8 cellular contexts compared by ENCODE assay signal in the genomic region with DNA sequence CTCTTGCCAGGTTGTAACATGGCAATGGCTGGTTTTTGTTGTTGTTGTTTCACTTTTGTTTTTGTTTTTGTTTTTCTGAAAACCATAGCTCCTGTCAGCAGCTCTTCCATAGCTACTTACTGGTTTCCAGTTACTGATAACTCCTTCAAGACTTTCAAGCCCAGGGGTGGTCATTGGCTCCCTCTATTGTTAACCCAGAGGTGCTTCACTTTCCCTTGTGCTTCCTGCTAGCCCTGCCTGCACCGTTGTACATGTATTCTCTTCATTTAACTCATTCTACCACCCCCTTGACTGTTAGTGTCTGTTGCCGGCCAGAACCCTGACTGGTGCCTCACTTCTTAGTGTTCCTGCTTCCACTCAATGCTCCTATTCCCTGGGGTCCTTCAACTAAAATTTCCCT. TPM values are rescaled to one million over a fixed set of nuclear protein-coding genes. Genes with fewer than 3 reads are reported as not detected.
A peak's percentile ranks its signal among the peaks of the same experiment; 100 is the strongest.
DNase-seq lines count a peak whose midpoint lies in the region; ATAC-seq, FAIRE-seq and TF ChIP-seq lines count a peak whose summit lies in the region.

No MANE protein-coding gene starts in this region.

- H3K9me3 Mint-ChIP-seq in activated T-cell treated with anti-CD3 and anti-CD28 coated beads, Interleukin-2, amount 50 U/mL, for 4 hours: no peaks in the 10 kb centered on the region

- H3K27me3 Mint-ChIP-seq in activated T-cell treated with anti-CD3 and anti-CD28 coated beads, Interleukin-2, amount 50 U/mL, for 4 hours (ENCODE audit: low read depth): no peaks in the 10 kb centered on the region

- no peaks in the 10 kb centered on the region for H3K36me3 Mint-ChIP-seq in activated T-cell treated with anti-CD3 and anti-CD28 coated beads, Interleukin-2, amount 50 U/mL, for 4 hours (ENCODE audit: insufficient read depth)

- TF ChIP-seq CTCF in kidney (IDR thresholded peaks at IDR 0.05; ENCODE audit: borderline replicate concordance, extremely low read depth, insufficient read depth): peak; percentile 9
- TF ChIP-seq CTCF in gastrocnemius medialis (IDR thresholded peaks at IDR 0.05 in 4 of 5, conservative IDR thresholded peaks at IDR 0.05 in 1 of 5): no peak

- H3K4me3 ChIP-seq in kidney (ENCODE audit: low read length in 2 of 2) (no peak overlapping the region), gastrocnemius medialis (no peak overlapping the region)

- TF ChIP-seq POLR2A in gastrocnemius medialis (IDR thresholded peaks at IDR 0.05): no peak

- peaks cover 33% of the 10 kb centered on the region for H3K4me1 Mint-ChIP-seq in activated T-cell treated with anti-CD3 and anti-CD28 coated beads, Interleukin-2, amount 50 U/mL, for 4 hours (ENCODE audit: low read depth)

- no peaks in the 10 kb centered on the region for H3K4me1 ChIP-seq in kidney (ENCODE audit: control insufficient read depth in 1 of 2, insufficient read depth in 1 of 2, low read depth in 1 of 2, low read length in 2 of 2)
- H3K4me1 ChIP-seq in gastrocnemius medialis: no peaks in the 10 kb centered on the region

- H3K9ac ChIP-seq in kidney (ENCODE audit: low read length in 2 of 2): no peak overlapping the region

- H3K27me3 ChIP-seq in gastrocnemius medialis: no peaks in the 10 kb centered on the region

- intact Hi-C loops in kidney (cut with DNase I) (no loop called here), gastrocnemius medialis (cut with DNase I; ENCODE audit: low total_unique reads) (no loop called here), cardiac septum (cut with DNase I) (no loop called here)

- peak; percentile 34 for DNase-seq in A172 (ENCODE audit: low spot score)
- peak; percentile 35 for DNase-seq in NCI-H82 treated with DMSO at 0.1 percent for 48 hours (lab: John Stamatoyannopoulos, UW; ENCODE audit: unreplicated experiment)
- peak; percentile 49 for DNase-seq in activated T-cell treated with anti-CD3 and anti-CD28 coated beads, Interleukin-2, amount 50 U/mL, for 4 hours
- DNase-seq in kidney: no peak
- no peak for DNase-seq in gastrocnemius medialis
- DNase-seq in cardiac septum (ENCODE audit: low spot score): no peak

- peak overlapping the region; percentile 35 for H3K4me3 Mint-ChIP-seq in activated T-cell treated with anti-CD3 and anti-CD28 coated beads, Interleukin-2, amount 50 U/mL, for 4 hours

- ATAC-seq in GM18520 (IDR thresholded peaks at IDR 0.05; ENCODE audit: unreplicated experiment) (peak; percentile 73), HG03039 (IDR thresholded peaks at IDR 0.05; ENCODE audit: unreplicated experiment) (peak; percentile 81), gastrocnemius medialis (no peak)
- peak; percentile 86 to 88 for ATAC-seq in activated T-cell treated with anti-CD3 and anti-CD28 coated beads, Interleukin-2, amount 50 U/mL, for 4 hours

- no peak for FAIRE-seq in kidney (lab: Jason Lieb, UNC)

- H3K27ac ChIP-seq in kidney (ENCODE audit: low read depth in 2 of 2, low read length in 2 of 2) (no peak overlapping the region), gastrocnemius medialis (no peak overlapping the region)

- no peaks in the 10 kb centered on the region for H3K9me3 ChIP-seq in kidney (ENCODE audit: control insufficient read depth in 1 of 2, low read length in 2 of 2)
- no peaks in the 10 kb centered on the region for H3K9me3 ChIP-seq in gastrocnemius medialis

- H3K36me3 ChIP-seq in kidney (ENCODE audit: control insufficient read depth in 1 of 2, insufficient read depth in 2 of 2, low read length in 2 of 2) (no peaks in the 10 kb centered on the region), gastrocnemius medialis (no peaks in the 10 kb centered on the region)

- in situ Hi-C loops in gastrocnemius medialis (cut with MboI; ENCODE audit: low sequenced_read_pairs in 4 of 4): no loop called here

RNA-seq across cellular contexts. Expression of a gene that starts 4.2 kb away (rescaled TPM):
- not detected in 2 replicates for total RNA-seq in A172 (2014; rRNA removed; shearing (Covaris generic))
- total RNA-seq in activated T-cell treated with anti-CD3 and anti-CD28 coated beads, Interleukin-2, amount 50 U/mL, for 4 hours: 10 to 100 TPM in 1 of 3 donors, 1 to 10 TPM in 2; 7.1 to 16.3 (median 9.3) TPM
- total RNA-seq in kidney: 1.9 TPM
- polyA plus RNA-seq in kidney (ENCODE audit: insufficient read depth, low read depth, low replicate concordance): not detected
- total RNA-seq in gastrocnemius medialis: not detected
- total RNA-seq in cardiac septum: 0.30 TPM

Comparison
In these comparisons a context has a peak if more than half of its experiments do, and no peak if none do; other contexts are left out.
1. DNase-seq: peak in A172 (single experiment), NCI-H82 treated with DMSO at 0.1 percent for 48 hours (single experiment) and activated T-cell treated with anti-CD3 and anti-CD28 coated beads, Interleukin-2, amount 50 U/mL, for 4 hours (single experiment); none in kidney (single experiment), gastrocnemius medialis (0 of 2) and cardiac septum (single experiment).
2. ATAC-seq: peak in GM18520 (single experiment), HG03039 (single experiment) and activated T-cell treated with anti-CD3 and anti-CD28 coated beads, Interleukin-2, amount 50 U/mL, for 4 hours (2 of 2); none in gastrocnemius medialis (0 of 2).